ENCODE assay signal across 8 cellular contexts in genomic region chr10:110774069-110775021, GRCh38.
DNase-seq lines count a peak whose midpoint lies in the region; ATAC-seq, FAIRE-seq and TF ChIP-seq lines count a peak whose summit lies in the region.

No MANE protein-coding gene starts in this region.

- H3K4me1 Mint-ChIP-seq in CD4-positive, alpha-beta T cell (ENCODE audit: low read depth) = peaks cover 34% of the 10 kb centered on the region
- H3K4me1 Mint-ChIP-seq in activated CD4-positive, alpha-beta memory T cell treated with anti-CD3 and anti-CD28 coated beads for 36 hours (ENCODE audit: low read depth) = peaks cover 40% of the 10 kb centered on the region

- CTCF ChIA-PET in CD4-positive, alpha-beta T cell (lab: Charles Lee) = interaction anchor here (1.1 to 1.3 kb wide), 3 partner anchors 11 to 102 kb away, joined by 3 to 5 read pairs (median 3); no protein-coding TSS in a partner anchor
- CTCF ChIA-PET in activated CD4-positive, alpha-beta memory T cell treated with anti-CD3 and anti-CD28 coated beads for 36 hours (lab: Charles Lee) = interaction anchor here (0.6 to 1.6 kb wide), 15 partner anchors 15 to 163 kb away, joined by 3 to 6 read pairs (median 3); partner anchors contain the start of gene PDCD4

- H3K9me3 ChIP-seq in CD4-positive, alpha-beta T cell (ENCODE audit: control insufficient read depth, low read length) = no peaks in the 10 kb centered on the region
- H3K9me3 ChIP-seq in left ventricle myocardium inferior (replicated peaks) (no peaks in the 10 kb centered on the region), spleen (no peaks in the 10 kb centered on the region)

- H3K4me3 Mint-ChIP-seq in CD4-positive, alpha-beta T cell = no peak overlapping the region
- H3K4me3 Mint-ChIP-seq in activated CD4-positive, alpha-beta memory T cell treated with anti-CD3 and anti-CD28 coated beads for 36 hours = peak overlapping the region; percentile 42

- H3K9me3 Mint-ChIP-seq in CD4-positive, alpha-beta T cell = no peaks in the 10 kb centered on the region
- no peaks in the 10 kb centered on the region for H3K9me3 Mint-ChIP-seq in activated CD4-positive, alpha-beta memory T cell treated with anti-CD3 and anti-CD28 coated beads for 36 hours

- no peak for DNase-seq in CD4-positive, alpha-beta T cell
- DNase-seq in activated CD4-positive, alpha-beta memory T cell treated with anti-CD3 and anti-CD28 coated beads for 36 hours = peak; percentile 69
- DNase-seq in left ventricle myocardium inferior = no peak
- DNase-seq in urothelium cell line (ENCODE audit: low spot score) = peak; percentile 82
- no peak for DNase-seq in spleen
- DNase-seq in posterior vena cava (ENCODE audit: low spot score) = no peak

- no peak for TF ChIP-seq CTCF in CD4-positive, alpha-beta T cell (IDR thresholded peaks at IDR 0.05)
- no peak for TF ChIP-seq CTCF in left ventricle myocardium inferior (IDR thresholded peaks at IDR 0.05; ENCODE audit: borderline replicate concordance)
- TF ChIP-seq CTCF in spleen (IDR thresholded peaks at IDR 0.05 in 8 of 11, conservative IDR thresholded peaks at IDR 0.05 in 3 of 11) = no peak

- H3K4me3 ChIP-seq in left ventricle myocardium inferior (no peak overlapping the region), spleen (no peak overlapping the region)

- FAIRE-seq in urothelium cell line (lab: Jason Lieb, UNC) = peak; percentile 23

- intact Hi-C loops in CD4-positive, alpha-beta T cell (cut with DNase I, micrococcal nuclease) = no loop called here
- intact Hi-C loops in activated CD4-positive, alpha-beta memory T cell treated with anti-CD3 and anti-CD28 coated beads for 36 hours (cut with micrococcal nuclease) = loop anchor here (1.0 to 2.0 kb wide), 10 partner anchors 9 to 219 kb away; partner anchors contain the start of genes BBIP1, PDCD4 and SHOC2
- intact Hi-C loops in left ventricle myocardium inferior (cut with micrococcal nuclease) (no loop called here), spleen (cut with DNase I; ENCODE audit: low total_unique reads) (no loop called here), posterior vena cava (cut with DNase I) (no loop called here)

- H3K27ac ChIP-seq in CD4-positive, alpha-beta T cell (ENCODE audit: low read depth, low read length) = no peak overlapping the region
- H3K27ac ChIP-seq in left ventricle myocardium inferior (replicated peaks) = peak overlapping the region; percentile 85
- no peak overlapping the region for H3K27ac ChIP-seq in spleen

- no peaks in the 10 kb centered on the region for H3K27me3 ChIP-seq in CD4-positive, alpha-beta T cell (ENCODE audit: control insufficient read depth, insufficient read depth, low read length)
- H3K27me3 ChIP-seq in left ventricle myocardium inferior (ENCODE audit: low read depth) = no peaks in the 10 kb centered on the region
- H3K27me3 ChIP-seq in spleen (replicated peaks in 1 of 7) = peaks cover 0 to 3% (median 0%) of the 10 kb centered on the region in 7 donors

- WGBS in spleen, 5 donors = 70 to 89% (median 81%) methylated on average over 8 of the region's 8 CpGs

- ATAC-seq in CD4-positive, alpha-beta T cell (ENCODE audit: poor library complexity) = peak; percentile 62
- peak; percentile 95 for ATAC-seq in GM19463 (IDR thresholded peaks at IDR 0.05; ENCODE audit: unreplicated experiment)
- peak; percentile 95 for ATAC-seq in HG03460 (IDR thresholded peaks at IDR 0.05; ENCODE audit: unreplicated experiment)

- H3K36me3 Mint-ChIP-seq in CD4-positive, alpha-beta T cell (ENCODE audit: low read depth) = no peaks in the 10 kb centered on the region
- H3K36me3 Mint-ChIP-seq in activated CD4-positive, alpha-beta memory T cell treated with anti-CD3 and anti-CD28 coated beads for 36 hours = no peaks in the 10 kb centered on the region

- H3K27ac Mint-ChIP-seq in CD4-positive, alpha-beta T cell = peak overlapping the region; percentile 9
- peak overlapping the region; percentile 79 for H3K27ac Mint-ChIP-seq in activated CD4-positive, alpha-beta memory T cell treated with anti-CD3 and anti-CD28 coated beads for 36 hours

- no peaks in the 10 kb centered on the region for H3K36me3 ChIP-seq in left ventricle myocardium inferior
- H3K36me3 ChIP-seq in spleen = no peaks in the 10 kb centered on the region

- POLR2A ChIA-PET in CD4-positive, alpha-beta T cell (lab: Charles Lee) = interaction anchor here (0.7 kb wide), 1 partner anchor 20 kb away, joined by 3 read pairs; no protein-coding TSS in a partner anchor
- POLR2A ChIA-PET in activated CD4-positive, alpha-beta memory T cell treated with anti-CD3 and anti-CD28 coated beads for 36 hours (lab: Charles Lee) = interaction anchor here (0.8 to 2.0 kb wide), 17 partner anchors 9 to 523 kb away, joined by 3 to 7 read pairs (median 4); partner anchors contain the start of genes BBIP1 and PDCD4

- H3K4me1 ChIP-seq in left ventricle myocardium inferior (peaks cover 92% of the 10 kb centered on the region), spleen (no peaks in the 10 kb centered on the region)

- H3K27me3 Mint-ChIP-seq in CD4-positive, alpha-beta T cell = no peaks in the 10 kb centered on the region
- no peaks in the 10 kb centered on the region for H3K27me3 Mint-ChIP-seq in activated CD4-positive, alpha-beta memory T cell treated with anti-CD3 and anti-CD28 coated beads for 36 hours

- no peak for TF ChIP-seq POLR2A in spleen (IDR thresholded peaks at IDR 0.05)

Comparison
In these comparisons a context has a peak if more than half of its experiments do, and no peak if none do; other contexts are left out.
1. DNase-seq: peak in activated CD4-positive, alpha-beta memory T cell treated with anti-CD3 and anti-CD28 coated beads for 36 hours (single experiment) and urothelium cell line (single experiment); none in CD4-positive, alpha-beta T cell (0 of 10), left ventricle myocardium inferior (single experiment), spleen (single experiment) and posterior vena cava (single experiment).
2. Peak in every context shown above with its lines, with median percentiles within 50 percentile points of each other: ATAC-seq.